ENCODE assay signal across 16 cellular contexts in genomic region chr11:74923125-74923524, GRCh38. TPM values are rescaled to one million over a fixed set of nuclear protein-coding genes. Genes with fewer than 3 reads are reported as not detected.
DNase-seq lines count a peak whose midpoint lies in the region; ATAC-seq and TF ChIP-seq lines count a peak whose summit lies in the region.
"Had no signal": no experiment of that assay in that cellular context is flagged by ENCODE, and none has a peak within 500 bp of the region (broad histone marks: within the 10 kb centered on the region; RNA-seq: fewer than 3 reads in every experiment).

No MANE protein-coding gene starts in this region.

- DNase-seq in MG63 (peak; percentile 43), esophagus muscularis mucosa (ENCODE audit: extremely low spot score) (peak; percentile 74), fibroblast of the aortic adventitia (ENCODE audit: low read depth) (peak; percentile 29), germinal center (ENCODE audit: low spot score) (no peak), NCI-H510A treated with DMSO at 0.1 percent for 48 hours (lab: John Stamatoyannopoulos, UW) (no peak), mesenchymal stem cell (no peak)
- DNase-seq: ACHN; CD4-positive, alpha-beta memory T cell; DMS153; DMS79; GDM1; H9; IMR-90 had no signal

- H3K79me1 ChIP-seq in mesenchymal stem cell (replicated peaks; ENCODE audit: low read length, poor library complexity, severe bottlenecking) = no peaks in the 10 kb centered on the region

- H3K14ac ChIP-seq in mesenchymal stem cell (ENCODE audit: low read length in 2 of 2) = no peak overlapping the region

- H4K8ac ChIP-seq in mesenchymal stem cell (ENCODE audit: low read length) = no peak overlapping the region

- ATAC-seq in HG03159 (IDR thresholded peaks at IDR 0.05; ENCODE audit: unreplicated experiment) = no peak
- ATAC-seq: K562 had no signal

- no peak overlapping the region for H2BK12ac ChIP-seq in mesenchymal stem cell (ENCODE audit: low read length in 2 of 2)

- H3K9me3 ChIP-seq in MG63 (no peaks in the 10 kb centered on the region), esophagus muscularis mucosa (no peaks in the 10 kb centered on the region), mesenchymal stem cell (ENCODE audit: control insufficient read depth, low read length) (no peaks in the 10 kb centered on the region)
- H3K9me3 ChIP-seq: BLaER1 had no signal

- H3K27me3 ChIP-seq in MG63 = no peaks in the 10 kb centered on the region
- H3K27me3 ChIP-seq in esophagus muscularis mucosa = no peaks in the 10 kb centered on the region
- no peaks in the 10 kb centered on the region for H3K27me3 ChIP-seq in mesenchymal stem cell (ENCODE audit: control insufficient read depth in 1 of 2, insufficient read depth in 1 of 2, low read length in 2 of 2)
- H3K27me3 ChIP-seq: BLaER1 had no signal

- intact Hi-C loops in esophagus muscularis mucosa (cut with DNase I) = no loop called here

- no peak overlapping the region for H2BK120ac ChIP-seq in mesenchymal stem cell (ENCODE audit: low read depth, low read length)

- no peak overlapping the region for H2AK5ac ChIP-seq in mesenchymal stem cell (ENCODE audit: low read length, severe bottlenecking)

- H3K4me3 ChIP-seq in MG63 (no peak overlapping the region), esophagus muscularis mucosa (no peak overlapping the region), fibroblast of the aortic adventitia (ENCODE audit: low read depth, low read length) (no peak overlapping the region), mesenchymal stem cell (ENCODE audit: insufficient read depth in 1 of 2, low read depth in 1 of 2, low read length in 2 of 2) (no peak overlapping the region)
- H3K4me3 ChIP-seq: BLaER1, K562 had no signal

- no peak overlapping the region for H2BK15ac ChIP-seq in mesenchymal stem cell (ENCODE audit: low read depth, poor library complexity, severe bottlenecking)

- no peak overlapping the region for H3K4ac ChIP-seq in mesenchymal stem cell (ENCODE audit: low read depth in 1 of 2, low read length in 2 of 2)

- H3K23ac ChIP-seq in mesenchymal stem cell (ENCODE audit: low read length in 2 of 2) = no peak overlapping the region

- H3K36me3 ChIP-seq in MG63 (peaks cover 19% of the 10 kb centered on the region), esophagus muscularis mucosa (peaks cover 3 to 62% (median 35%) of the 10 kb centered on the region in 4 donors), mesenchymal stem cell (ENCODE audit: control insufficient read depth in 1 of 2, insufficient read depth in 2 of 2, low read depth in 1 of 2, low read length in 2 of 2) (peaks cover 13 to 30% of the 10 kb centered on the region in 2 experiments)

- H2AFZ ChIP-seq in mesenchymal stem cell (ENCODE audit: low read depth, low read length) = no peak overlapping the region

- no peak overlapping the region for H4K91ac ChIP-seq in mesenchymal stem cell (ENCODE audit: low read length)

- no peak overlapping the region for H3K9ac ChIP-seq in mesenchymal stem cell (ENCODE audit: low read length)
- H3K9ac ChIP-seq: BLaER1 had no signal

- H2BK5ac ChIP-seq in mesenchymal stem cell (ENCODE audit: low read depth, low read length, poor library complexity, severe bottlenecking) = no peak overlapping the region

- H3K18ac ChIP-seq in mesenchymal stem cell (ENCODE audit: low read depth in 1 of 2, low read length in 2 of 2) = no peak overlapping the region

- H3K4me2 ChIP-seq in mesenchymal stem cell (ENCODE audit: low read length, poor library complexity, severe bottlenecking) = no peak overlapping the region
- H3K4me2 ChIP-seq: BLaER1 had no signal

- H3K27ac ChIP-seq in esophagus muscularis mucosa (replicated peaks in 1 of 4) (no peak overlapping the region), mesenchymal stem cell (ENCODE audit: low read length, poor library complexity, severe bottlenecking) (no peak overlapping the region)
- H3K27ac ChIP-seq: BLaER1 had no signal

- H3K4me1 ChIP-seq in esophagus muscularis mucosa (no peaks in the 10 kb centered on the region), mesenchymal stem cell (ENCODE audit: control insufficient read depth, insufficient read depth, low read depth, low read length) (no peaks in the 10 kb centered on the region)
- H3K4me1 ChIP-seq: BLaER1 had no signal

- no peak for TF ChIP-seq EP300 in esophagus muscularis mucosa (IDR thresholded peaks at IDR 0.05)

- TF ChIP-seq CTCF in esophagus muscularis mucosa (IDR thresholded peaks at IDR 0.05) (no peak), fibroblast of the aortic adventitia (IDR thresholded peaks at IDR 0.05; ENCODE audit: insufficient read depth, low read length) (no peak)

- no peak for TF ChIP-seq POLR2A in esophagus muscularis mucosa (IDR thresholded peaks at IDR 0.05; ENCODE audit: low read depth)

RNA-seq across cellular contexts. Expression of gene XRRA1, which starts 25.8 kb away (rescaled TPM):
- total RNA-seq in MG63 (2014; rRNA removed; shearing (Covaris generic); ENCODE audit: low replicate concordance) = 1.1 and 64.7 TPM in 2 replicates
- 10 to 100 TPM in 3 of 4 donors, 1 to 10 TPM in 1; 9.1 to 19.5 (median 11.8) TPM for total RNA-seq in esophagus muscularis mucosa
- 14.5 and 28.0 TPM in 2 replicates for total RNA-seq in fibroblast of the aortic adventitia (ENCODE audit: low replicate concordance)
- polyA plus RNA-seq in mesenchymal stem cell (2013, experiment 1 of 2) = 4.7 TPM
- polyA plus RNA-seq in mesenchymal stem cell (2013, experiment 2 of 2) = 4.9 TPM

RNA-seq across cellular contexts. Expression of gene SPCS2, which starts 25.9 kb away (rescaled TPM):
- 15.6 and 17.1 TPM in 2 replicates for total RNA-seq in MG63 (2014; rRNA removed; shearing (Covaris generic); ENCODE audit: low replicate concordance)
- 10 to 100 TPM; 23.6 to 98.7 (median 28.6) TPM for total RNA-seq in esophagus muscularis mucosa
- total RNA-seq in fibroblast of the aortic adventitia (ENCODE audit: low replicate concordance) = 7.2 and 43.5 TPM in 2 replicates
- 106 TPM for polyA plus RNA-seq in mesenchymal stem cell (2013, experiment 1 of 2)
- 105 TPM for polyA plus RNA-seq in mesenchymal stem cell (2013, experiment 2 of 2)

Comparison
In these comparisons a context has a peak if more than half of its experiments do, and no peak if none do; other contexts are left out.
1. DNase-seq: peak in MG63 (single experiment), esophagus muscularis mucosa (single experiment) and fibroblast of the aortic adventitia (single experiment); none in germinal center (single experiment), NCI-H510A treated with DMSO at 0.1 percent for 48 hours (single experiment) and mesenchymal stem cell (single experiment).